Comparison of ENCODE assay signal across 1 cellular context in genomic region chr1:30724175-30724574, GRCh38.
TF ChIP-seq lines count a peak whose summit lies in the region.

No MANE protein-coding gene starts in this region.

TF ChIP-seq in SK-N-SH, 30 proteins besides CTCF, POLR2A, EP300 and RAD21 (continued from another document):
- TF ChIP-seq, protein P1, sequence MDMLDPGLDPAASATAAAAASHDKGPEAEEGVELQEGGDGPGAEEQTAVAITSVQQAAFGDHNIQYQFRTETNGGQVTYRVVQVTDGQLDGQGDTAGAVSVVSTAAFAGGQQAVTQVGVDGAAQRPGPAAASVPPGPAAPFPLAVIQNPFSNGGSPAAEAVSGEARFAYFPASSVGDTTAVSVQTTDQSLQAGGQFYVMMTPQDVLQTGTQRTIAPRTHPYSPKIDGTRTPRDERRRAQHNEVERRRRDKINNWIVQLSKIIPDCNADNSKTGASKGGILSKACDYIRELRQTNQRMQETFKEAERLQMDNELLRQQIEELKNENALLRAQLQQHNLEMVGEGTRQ (IDR thresholded peaks at IDR 0.05; ENCODE audit: borderline replicate concordance, low read depth, low read length), result no peak
- no peak for TF ChIP-seq NFIC (IDR thresholded peaks at IDR 0.05; ENCODE audit: borderline replicate concordance)
- TF ChIP-seq RXRA (IDR thresholded peaks at IDR 0.05; ENCODE audit: borderline replicate concordance, low read depth), result no peak
- no peak for TF ChIP-seq CHD2 (IDR thresholded peaks at IDR 0.05; ENCODE audit: low read length, partially characterized antibody)
- no peak for TF ChIP-seq YY1 (IDR thresholded peaks at IDR 0.05; ENCODE audit: low read depth)
- no peak for TF ChIP-seq SMC3 (IDR thresholded peaks at IDR 0.05; ENCODE audit: low read depth, low read length)
- TF ChIP-seq TAF1 (IDR thresholded peaks at IDR 0.05; ENCODE audit: borderline replicate concordance, low read depth, low read length), result no peak
- no peak for TF ChIP-seq POLR2AphosphoS5 (IDR thresholded peaks at IDR 0.05; ENCODE audit: low read depth, low read length)
- TF ChIP-seq IRF3 (IDR thresholded peaks at IDR 0.05; ENCODE audit: low read depth, low read length), result no peak
- no peak for TF ChIP-seq FOSL2 (IDR thresholded peaks at IDR 0.05; ENCODE audit: borderline replicate concordance, low read depth)
- TF ChIP-seq MAX (IDR thresholded peaks at IDR 0.05; ENCODE audit: low read depth), result no peak
